ENCODE assay signal across 7 cellular contexts in the genomic region with DNA sequence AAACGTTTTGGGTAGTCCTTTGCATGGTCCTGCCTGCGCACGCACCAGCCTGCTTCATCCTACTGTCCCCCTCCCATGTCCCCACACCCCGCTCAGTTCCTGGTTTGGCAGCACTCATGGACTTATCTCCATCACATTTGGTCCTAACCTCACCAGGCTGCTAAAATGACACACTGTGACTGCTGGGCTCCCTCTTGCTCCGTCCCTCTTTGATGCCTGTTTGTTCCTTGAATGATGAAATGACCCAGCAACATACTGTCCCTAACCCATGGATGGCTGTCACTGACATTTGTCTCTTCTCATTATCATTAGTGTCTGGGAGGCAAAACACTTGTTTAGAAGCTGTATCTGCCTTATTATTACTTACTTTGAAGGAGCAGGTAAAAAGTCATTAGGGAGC.
"Had no signal": no experiment of that assay in that cellular context is flagged by ENCODE, and none has a peak within 500 bp of the region (broad histone marks: within the 10 kb centered on the region; RNA-seq: fewer than 3 reads in every experiment).

No MANE protein-coding gene starts in this region.

- DNase-seq: GM23248, GOT3, H7, HCEC 1CT, IMR-90, KBM-7 had no signal

- FAIRE-seq: HTR-8/SVneo had no signal

- H3K27ac ChIP-seq: GM23248 had no signal

- H3K4me3 ChIP-seq: GM23248 had no signal

- H2AFZ ChIP-seq: GM23248 had no signal

- H3K9ac ChIP-seq: GM23248 had no signal
